In the genomic region with DNA sequence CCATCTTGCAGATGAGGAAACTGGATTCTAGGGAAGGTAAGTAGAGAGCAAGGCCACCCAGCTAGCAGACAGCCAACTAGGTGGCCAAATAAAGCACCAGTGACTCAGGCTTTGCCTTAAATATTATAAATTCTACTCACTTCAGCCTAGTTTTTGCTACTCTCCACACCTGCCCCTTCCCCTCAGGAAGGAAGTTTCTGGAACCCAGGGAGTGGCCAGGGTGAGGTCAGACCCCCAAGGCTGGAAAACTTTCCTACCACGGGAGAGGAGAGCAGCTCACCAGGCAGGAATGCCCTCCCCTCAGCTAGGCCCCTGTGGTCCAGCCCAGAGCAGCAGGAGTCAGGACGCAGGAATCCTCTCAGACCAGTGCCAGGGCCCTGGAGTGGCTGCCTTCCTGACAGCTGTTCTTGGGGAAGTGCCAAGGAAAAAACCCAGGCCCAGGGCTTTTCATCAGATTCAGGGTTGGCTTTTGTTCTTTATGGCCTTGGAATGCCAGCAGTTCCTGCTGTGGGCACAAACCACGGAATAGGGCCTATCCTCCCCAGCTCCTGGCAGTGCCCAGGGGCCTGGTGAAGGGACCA, we compare ENCODE assay signal across 8 cellular contexts. TPM values are rescaled to one million over a fixed set of nuclear protein-coding genes. Genes with fewer than 3 reads are reported as not detected.
A peak's percentile ranks its signal among the peaks of the same experiment; 100 is the strongest.
DNase-seq lines count a peak whose midpoint lies in the region; ATAC-seq and TF ChIP-seq lines count a peak whose summit lies in the region.

No MANE protein-coding gene starts in this region.

- H3K27ac Mint-ChIP-seq in MCF 10A (ENCODE audit: low read depth, unreplicated experiment), result peak overlapping the region; percentile 84

- H3K4me1 Mint-ChIP-seq in MCF 10A (ENCODE audit: insufficient read depth, unreplicated experiment), result peaks cover 42% of the 10 kb centered on the region

- TF ChIP-seq CTCF in MCF 10A (IDR thresholded peaks at IDR 0.05; ENCODE audit: unreplicated experiment) (no peak), testis (IDR thresholded peaks at IDR 0.05) (no peak), GM13976 (IDR thresholded peaks at IDR 0.05; ENCODE audit: borderline replicate concordance, control extremely low read depth, extremely low read depth, insufficient read depth, missing control alignments) (no peak), GM13977 (IDR thresholded peaks at IDR 0.05; ENCODE audit: extremely low read depth, insufficient read depth, missing control alignments) (no peak)

- no peaks in the 10 kb centered on the region for H3K4me1 ChIP-seq in testis

- CTCF ChIA-PET in MCF 10A (lab: Yijun Ruan, JAX), result interaction anchor here (0.6 to 2.0 kb wide), 17 partner anchors 19 to 166 kb away, joined by 3 to 9 read pairs (median 4); no protein-coding TSS in a partner anchor

- POLR2A ChIA-PET in MCF 10A (lab: Yijun Ruan, JAX), result interaction anchor here (0.6 to 1.2 kb wide), 11 partner anchors 22 to 1337 kb away, joined by 3 to 10 read pairs (median 4); no protein-coding TSS in a partner anchor

- peak overlapping the region; percentile 12 for H3K4me3 Mint-ChIP-seq in MCF 10A (ENCODE audit: unreplicated experiment)

- H3K36me3 Mint-ChIP-seq in MCF 10A (ENCODE audit: insufficient read depth, unreplicated experiment), result no peaks in the 10 kb centered on the region

- no peaks in the 10 kb centered on the region for H3K9me3 Mint-ChIP-seq in MCF 10A (ENCODE audit: unreplicated experiment)

- WGBS in testis, 2 donors, result 45 to 50% methylated on average over 2 to 3 of the region's 3 CpGs

- no peaks in the 10 kb centered on the region for H3K36me3 ChIP-seq in testis (ENCODE audit: low read depth, missing control alignments)

- no peak overlapping the region for H3K4me3 ChIP-seq in testis

- no TSS peak for BruUV-seq in MCF 10A (replicated peaks; lab: Mats Ljungman, UMichigan)

- intact Hi-C loops in MCF 10A (cut with micrococcal nuclease), result loop anchor here (1.0 to 2.0 kb wide), 4 partner anchors 35 to 73 kb away; no protein-coding TSS in a partner anchor
- intact Hi-C loops in left colon (cut with DNase I, micrococcal nuclease), result no loop called here
- intact Hi-C loops in testis (cut with DNase I; ENCODE audit: low total_unique reads), result no loop called here

- no peak for TF ChIP-seq POLR2A in testis (IDR thresholded peaks at IDR 0.05)

- no peaks in the 10 kb centered on the region for H3K27me3 ChIP-seq in testis

- in situ Hi-C loops in GM13976 (cut with MboI; ENCODE audit: low sequenced_read_pairs, unreplicated experiment), result no loop called here
- in situ Hi-C loops in GM13977 (cut with MboI; ENCODE audit: low pct_unique_long_range_greater_than_20kb, low sequenced_read_pairs, unreplicated experiment), result no loop called here

- H3K9me3 ChIP-seq in testis, result no peaks in the 10 kb centered on the region

- no peak overlapping the region for H3K27ac ChIP-seq in testis

- H3K27me3 Mint-ChIP-seq in MCF 10A (ENCODE audit: insufficient read depth, unreplicated experiment), result no peaks in the 10 kb centered on the region

- ATAC-seq in left colon, result peak; percentile 40
- no peak for ATAC-seq in HG03432 (IDR thresholded peaks at IDR 0.05; ENCODE audit: unreplicated experiment)
- ATAC-seq in HG02763 (IDR thresholded peaks at IDR 0.05; ENCODE audit: unreplicated experiment), result no peak

- peak; percentile 88 for DNase-seq in HS-5 (ENCODE audit: low read depth)
- peak; percentile 89 for DNase-seq in MCF 10A (ENCODE audit: unreplicated experiment)
- peak; percentile 42 to 57 for DNase-seq in left colon
- peak; percentile 31 for DNase-seq in testis
- no peak for DNase-seq in GM13976 (ENCODE audit: low spot score)
- no peak for DNase-seq in GM13977 (ENCODE audit: low spot score)

RNA-seq across cellular contexts. Expression of gene PAX8, which starts 5.1 kb away (rescaled TPM):
- total RNA-seq in MCF 10A (2022) (2.4 TPM in 2 replicates), left colon (10 to 100 TPM in 1 of 2 donors, 1 to 10 TPM in 1; 1.3 to 13.2 TPM), testis (1 to 10 TPM; 4.7 to 5.4 TPM)
- 22.3 TPM for polyA plus RNA-seq in testis (ENCODE audit: insufficient read depth, low read depth, low replicate concordance)

Comparison
In these comparisons a context has a peak if more than half of its experiments do, and no peak if none do; other contexts are left out.
1. DNase-seq: peak in HS-5 (single experiment), MCF 10A (single experiment), left colon (2 of 2) and testis (single experiment); none in GM13976 (single experiment) and GM13977 (single experiment).